Comparison of ENCODE assay signal across 8 cellular contexts in the genomic region with DNA sequence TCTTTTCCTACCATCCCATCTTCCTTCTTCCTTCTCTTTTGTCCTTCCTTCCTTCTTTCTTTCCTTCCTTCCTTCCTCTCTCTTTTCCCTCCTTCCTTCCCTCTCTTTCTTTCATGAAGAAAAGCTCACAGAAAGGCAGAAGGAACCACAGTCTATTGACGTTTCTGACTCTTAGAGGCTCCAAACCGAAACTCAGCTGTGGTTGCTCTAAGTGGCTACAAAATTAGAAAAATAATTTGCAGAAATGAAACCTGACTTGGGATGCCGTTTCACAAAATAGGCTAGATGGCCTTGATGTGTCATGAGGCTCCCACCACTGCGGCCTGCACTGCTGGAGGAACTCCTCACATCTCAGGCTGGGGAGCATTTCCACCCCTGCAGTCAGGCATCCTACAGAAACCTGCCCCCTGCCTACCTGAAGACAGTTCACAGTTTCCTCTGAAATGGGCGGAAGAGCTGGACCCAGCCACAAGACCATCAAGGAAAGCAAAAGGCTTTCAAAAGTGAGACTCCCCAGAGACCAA.
DNase-seq lines count a peak whose midpoint lies in the region; ATAC-seq and TF ChIP-seq lines count a peak whose summit lies in the region.

No MANE protein-coding gene starts in this region.

- TF ChIP-seq CTCF in GM13976 (IDR thresholded peaks at IDR 0.05; ENCODE audit: borderline replicate concordance, control extremely low read depth, extremely low read depth, insufficient read depth, missing control alignments) = no peak

- intact Hi-C loops in left cardiac atrium (cut with DNase I) = no loop called here

- in situ Hi-C loops in GM13976 (cut with MboI; ENCODE audit: low sequenced_read_pairs, unreplicated experiment) = no loop called here

- peak; percentile 89 for DNase-seq in GM13976 (ENCODE audit: low spot score)
- no peak for DNase-seq in SW480 (ENCODE audit: low spot score)
- DNase-seq in NCI-H1105 (lab: John Stamatoyannopoulos, UW) = no peak
- DNase-seq in NCI-H2171 treated with DMSO at 0.1 percent for 48 hours (lab: John Stamatoyannopoulos, UW) = no peak
- no peak for DNase-seq in left cardiac atrium

- ATAC-seq in GM19468 (IDR thresholded peaks at IDR 0.05; ENCODE audit: extremely low read depth, unreplicated experiment) = peak; percentile 84
- ATAC-seq in HG03442 (IDR thresholded peaks at IDR 0.05; ENCODE audit: unreplicated experiment) = peak; percentile 88
- peak; percentile 30 for ATAC-seq in esophagus mucosa
- ATAC-seq in left cardiac atrium = no peak

Comparison
In these comparisons a context has a peak if more than half of its experiments do, and no peak if none do; other contexts are left out.
1. ATAC-seq: peak in GM19468 (single experiment), HG03442 (single experiment) and esophagus mucosa (single experiment); none in left cardiac atrium (0 of 2).